In genomic region chr19:11195681-11196080, GRCh38 we compare ENCODE assay signal across 9 cellular contexts. TPM values are rescaled to one million over a fixed set of nuclear protein-coding genes. Genes with fewer than 3 reads are reported as not detected.
DNase-seq lines count a peak whose midpoint lies in the region; ATAC-seq and TF ChIP-seq lines count a peak whose summit lies in the region.
"Had no signal": no experiment of that assay in that cellular context is flagged by ENCODE, and none has a peak within 500 bp of the region (broad histone marks: within the 10 kb centered on the region; RNA-seq: fewer than 3 reads in every experiment).

No MANE protein-coding gene starts in this region.

- H3K9me3 Mint-ChIP-seq in memory B cell = no peaks in the 10 kb centered on the region

- H3K4me3 Mint-ChIP-seq in memory B cell = peak overlapping the region; percentile 9

- H2AK9ac ChIP-seq in IMR-90 (replicated peaks; ENCODE audit: low read depth, low read length, poor library complexity) = peak overlapping the region; percentile 97

- H3K27me3 ChIP-seq in IMR-90 (ENCODE audit: control insufficient read depth, insufficient read depth, low read length) = no peaks in the 10 kb centered on the region
- no peaks in the 10 kb centered on the region for H3K27me3 ChIP-seq in brain microvascular endothelial cell (replicated peaks)

- peaks cover 21 to 61% of the 10 kb centered on the region in 2 experiments for H3K79me1 ChIP-seq in IMR-90 (ENCODE audit: low read depth in 1 of 2, low read length in 2 of 2)

- dilution Hi-C loops in IMR-90 (cut with HindIII; ENCODE audit: low sequenced_read_pairs, unreplicated experiment) = no loop called here

- POLR2A ChIA-PET in IMR-90 (lab: Charles Lee; ENCODE audit: unreplicated experiment) = no interaction called here

- H3K27me3 Mint-ChIP-seq in memory B cell = peaks cover 16% of the 10 kb centered on the region

- peak overlapping the region; percentile 98 for H3K14ac ChIP-seq in IMR-90 (replicated peaks; ENCODE audit: low read depth, low read length)

- intact Hi-C loops in IMR-90 (cut with micrococcal nuclease) = no loop called here

- peak overlapping the region; percentile 99 for H3K23ac ChIP-seq in IMR-90 (ENCODE audit: low read depth, low read length)

- H2AK5ac ChIP-seq in IMR-90 (ENCODE audit: low read depth, low read length) = peak overlapping the region; percentile 100

- H3K9me1 ChIP-seq in IMR-90 (ENCODE audit: insufficient read depth, low read length) = peaks cover 7% of the 10 kb centered on the region

- H3K4me2 ChIP-seq in IMR-90 (ENCODE audit: low read depth, low read length) = peak overlapping the region; percentile 99

- H3K4me3 ChIP-seq in IMR-90 (ENCODE audit: insufficient read depth, low read depth, low read length) (peak overlapping the region; percentile 54), brain microvascular endothelial cell (ENCODE audit: low read depth, low read length) (peak overlapping the region; percentile 30)

- peak overlapping the region; percentile 100 for H3K27ac ChIP-seq in IMR-90 (ENCODE audit: insufficient read depth, low read length)
- H3K27ac ChIP-seq in brain microvascular endothelial cell = no peak overlapping the region
- H3K27ac ChIP-seq in temporal lobe (ENCODE audit: low read depth, low read length) = peak overlapping the region; percentile 36

- H3K36me3 ChIP-seq in IMR-90 (ENCODE audit: control insufficient read depth, insufficient read depth, low read length) (peaks cover 42% of the 10 kb centered on the region), brain microvascular endothelial cell (replicated peaks) (peaks cover 32% of the 10 kb centered on the region)

- H2BK15ac ChIP-seq in IMR-90 (ENCODE audit: low read depth, low read length) = peak overlapping the region; percentile 94; the same call in 2 of the 3 replicates

- no peak for TF ChIP-seq POLR2A in IMR-90 (IDR thresholded peaks at IDR 0.05; ENCODE audit: low read depth, low read length)

- H4K91ac ChIP-seq in IMR-90 (ENCODE audit: insufficient read depth, low read depth, low read length) = peak overlapping the region; percentile 92

- no peak for TF ChIP-seq RAD21 in IMR-90 (IDR thresholded peaks at IDR 0.05; ENCODE audit: low read length)

- peaks cover 17% of the 10 kb centered on the region; the same call in 1 of the 2 replicates for H4K20me1 ChIP-seq in IMR-90 (ENCODE audit: insufficient read depth, low read length)

- H3K4ac ChIP-seq in IMR-90 (ENCODE audit: low read depth, low read length) = peak overlapping the region; percentile 98

- CTCF ChIA-PET in IMR-90 (lab: Yijun Ruan, JAX) = interaction anchor here (1.2 kb wide), 1 partner anchor 8 kb away, joined by 3 read pairs; no protein-coding TSS in a partner anchor

- peak overlapping the region; percentile 80 for H2BK5ac ChIP-seq in IMR-90 (ENCODE audit: low read depth, low read length, poor library complexity, severe bottlenecking)

- H3K9me3 ChIP-seq in IMR-90 (ENCODE audit: control insufficient read depth, insufficient read depth, low read length) = no peaks in the 10 kb centered on the region

- H2BK120ac ChIP-seq in IMR-90 (ENCODE audit: low read depth, low read length) = peak overlapping the region; percentile 90

- H3K18ac ChIP-seq in IMR-90 (ENCODE audit: low read depth, low read length) = peak overlapping the region; percentile 65

- peak overlapping the region; percentile 81 for H2BK20ac ChIP-seq in IMR-90 (ENCODE audit: low read depth, low read length)

- H3K9ac ChIP-seq in IMR-90 (ENCODE audit: low read depth, low read length) = peak overlapping the region; percentile 94

- H3K4me1 Mint-ChIP-seq in memory B cell = peaks cover 13% of the 10 kb centered on the region

- H3K4me1 ChIP-seq in IMR-90 (ENCODE audit: control insufficient read depth, insufficient read depth, low read length) = peaks cover 17% of the 10 kb centered on the region

- peak overlapping the region; percentile 34 for H2AFZ ChIP-seq in IMR-90 (replicated peaks; ENCODE audit: low read length, poor library complexity)

- in situ Hi-C loops in IMR-90 (cut with MboI; ENCODE audit: low sequenced_read_pairs) = no loop called here
- in situ Hi-C loops in brain microvascular endothelial cell (cut with HindIII; ENCODE audit: low pct_ligation_motif_present, low sequenced_read_pairs) = no loop called here

- DNase-seq in IMR-90 (no peak), brain microvascular endothelial cell (no peak), memory B cell (ENCODE audit: low spot score in 2 of 2) (no peak), NCI-H2107 treated with DMSO at 0.1 percent for 48 hours (lab: John Stamatoyannopoulos, UW; ENCODE audit: unreplicated experiment) (no peak), midbrain (lab: John Stamatoyannopoulos, UW) (no peak)
- DNase-seq: activated CD4-positive, alpha-beta T cell treated with anti-CD3 and anti-CD28 coated beads, Interleukin-2, amount 50 U/mL, for 1 hour; NCI-H187 had no signal

- H3K56ac ChIP-seq in IMR-90 (ENCODE audit: extremely low read depth, insufficient read depth, low read length) = peak overlapping the region; percentile 69

- H4K8ac ChIP-seq in IMR-90 (ENCODE audit: low read depth in 2 of 2, low read length in 2 of 2) = peak overlapping the region; percentile 70 to 90

- peaks cover 1% of the 10 kb centered on the region for H3K36me3 Mint-ChIP-seq in memory B cell

- TF ChIP-seq CTCF in IMR-90 (conservative IDR thresholded peaks at IDR 0.05; ENCODE audit: low read depth, low read length) = no peak
- no peak for TF ChIP-seq CTCF in brain microvascular endothelial cell (IDR thresholded peaks at IDR 0.05; ENCODE audit: low read depth, low read length, missing control alignments)

- ATAC-seq in IMR-90 (ENCODE audit: low read depth) = no peak
- no peak for ATAC-seq in memory B cell (ENCODE audit: low read depth)
- ATAC-seq in HG02852 (IDR thresholded peaks at IDR 0.05; ENCODE audit: unreplicated experiment) = no peak

- WGBS in IMR-90 (ENCODE audit: extremely low coverage in 2 of 2, insufficient read length in 1 of 2), 2 experiments = 67% methylated on average over 5 of the region's 12 CpGs; no CpG with 5 or more reads in 1 of the 2 experiments

- no TSS peak for BruUV-seq in IMR-90 (replicated peaks; lab: Mats Ljungman, UMichigan)

- no peak overlapping the region for H3K27ac Mint-ChIP-seq in memory B cell

- H4K5ac ChIP-seq in IMR-90 (ENCODE audit: low read depth, low read length) = peak overlapping the region; percentile 66

TF ChIP-seq in IMR-90, 13 proteins besides CTCF, POLR2A, EP300 and RAD21:
- TF ChIP-seq MAFK (IDR thresholded peaks at IDR 0.05; ENCODE audit: low read depth, low read length) (no peak), RCOR1 (IDR thresholded peaks at IDR 0.05; ENCODE audit: insufficient replicate concordance, low read length) (no peak), ELK1 (IDR thresholded peaks at IDR 0.05; ENCODE audit: borderline replicate concordance, low read depth, low read length) (no peak), BHLHE40 (IDR thresholded peaks at IDR 0.05; ENCODE audit: low read depth, low read length) (no peak), FOS (IDR thresholded peaks at IDR 0.05; ENCODE audit: low read depth, low read length) (no peak), USF2 (IDR thresholded peaks at IDR 0.05; ENCODE audit: low read depth, low read length) (no peak), RFX5 (IDR thresholded peaks at IDR 0.05; ENCODE audit: low read depth, low read length) (no peak), CEBPB (IDR thresholded peaks at IDR 0.05; ENCODE audit: low read depth, low read length) (no peak), MXI1 (IDR thresholded peaks at IDR 0.05; ENCODE audit: borderline replicate concordance, low read depth, low read length) (no peak), MAZ (IDR thresholded peaks at IDR 0.05; ENCODE audit: borderline replicate concordance, low read depth, low read length) (no peak), CHD1 (IDR thresholded peaks at IDR 0.05; ENCODE audit: low read depth, low read length) (no peak), SMC3 (IDR thresholded peaks at IDR 0.05; ENCODE audit: low read depth, low read length) (no peak), NFE2L2 (IDR thresholded peaks at IDR 0.05; ENCODE audit: low read depth, low read length) (no peak)

RNA-seq across cellular contexts. Expression of gene KANK2, which starts 1.7 kb away (rescaled TPM):
- 104 and 126 TPM in 2 replicates for total RNA-seq in IMR-90 (2012; rRNA removed)
- 156 and 176 TPM in 2 replicates for polyA plus RNA-seq in IMR-90 (2012; rRNA removed)
- 95.0 and 131 TPM in 2 replicates for polyA plus RNA-seq in IMR-90 (2012; cell fraction: cytosol; rRNA removed)
- polyA plus RNA-seq in IMR-90 (2012; cell fraction: nucleus; rRNA removed; ENCODE audit: low replicate concordance) = 95.7 and 185 TPM in 2 replicates
- 9.3 TPM for total RNA-seq in temporal lobe

RNA-seq across cellular contexts. Expression of gene SPC24, which starts 40.1 kb away (rescaled TPM):
- total RNA-seq in IMR-90 (2012; rRNA removed) = 68.3 and 97.5 TPM in 2 replicates
- polyA plus RNA-seq in IMR-90 (2012; rRNA removed) = 11.7 and 12.2 TPM in 2 replicates
- 12.4 and 24.6 TPM in 2 replicates for polyA plus RNA-seq in IMR-90 (2012; cell fraction: cytosol; rRNA removed)
- 10.7 and 11.4 TPM in 2 replicates for polyA plus RNA-seq in IMR-90 (2012; cell fraction: nucleus; rRNA removed; ENCODE audit: low replicate concordance)
- 2.7 TPM for total RNA-seq in temporal lobe

RNA-seq across cellular contexts. Expression of gene ANGPTL8, which starts 43.7 kb away (rescaled TPM):
- not detected in 2 replicates for total RNA-seq in IMR-90 (2012; rRNA removed)
- not detected in 2 replicates for polyA plus RNA-seq in IMR-90 (2012; rRNA removed)
- 0.09 TPM in 1 of 2 replicates, not detected in the other for polyA plus RNA-seq in IMR-90 (2012; cell fraction: cytosol; rRNA removed)
- polyA plus RNA-seq in IMR-90 (2012; cell fraction: nucleus; rRNA removed; ENCODE audit: low replicate concordance) = 0.34 and 0.60 TPM in 2 replicates
- not detected for total RNA-seq in temporal lobe

Comparison
In these comparisons a context has a peak if more than half of its experiments do, and no peak if none do; other contexts are left out.
1. RNA of gene KANK2, which starts 1.7 kb away (total RNA-seq): 104 to 126 TPM in IMR-90; 9.3 TPM in temporal lobe (single experiment); every median in the first group is over 10 times any median in the second.
2. RNA of gene SPC24, which starts 40.1 kb away (total RNA-seq): 68.3 to 97.5 TPM in IMR-90; 2.7 TPM in temporal lobe (single experiment); every median in the first group is over 10 times any median in the second.